ENCODE assay signal across 25 cellular contexts in genomic region chr12:113905829-113906228, GRCh38.
DNase-seq lines count a peak whose midpoint lies in the region; ATAC-seq, FAIRE-seq and TF ChIP-seq lines count a peak whose summit lies in the region.
"Had no signal": no experiment of that assay in that cellular context is flagged by ENCODE, and none has a peak within 500 bp of the region (broad histone marks: within the 10 kb centered on the region; RNA-seq: fewer than 3 reads in every experiment).

No MANE protein-coding gene starts in this region.

- H2AFZ ChIP-seq in HepG2 (ENCODE audit: low read length): no peak overlapping the region
- no peak overlapping the region for H2AFZ ChIP-seq in K562 (ENCODE audit: low read depth, low read length)

- no peaks in the 10 kb centered on the region for H3K4me1 ChIP-seq in HepG2 (ENCODE audit: insufficient read depth, low read length)
- no peaks in the 10 kb centered on the region for H3K4me1 ChIP-seq in right lobe of liver
- H3K4me1 ChIP-seq in A549: no peaks in the 10 kb centered on the region
- peaks cover 0 to 4% of the 10 kb centered on the region in 2 experiments; a peak in 2 of 5 replicates for H3K4me1 ChIP-seq in K562 (replicated peaks in 1 of 2; ENCODE audit: control insufficient read depth in 2 of 2, insufficient read depth in 2 of 2, low read length in 2 of 2)
- H3K4me1 ChIP-seq: BE2C had no signal

- H4K20me1 ChIP-seq in HepG2 (ENCODE audit: insufficient read depth, low read length) (no peaks in the 10 kb centered on the region), K562 (replicated peaks; ENCODE audit: control insufficient read depth, insufficient read depth, low read length) (no peaks in the 10 kb centered on the region; the same call in 1 of the 2 replicates)
- H4K20me1 ChIP-seq: BLaER1 had no signal

- H3K9me3 ChIP-seq in HepG2 (ENCODE audit: low read length) (no peaks in the 10 kb centered on the region), right lobe of liver (no peaks in the 10 kb centered on the region), A549 (no peaks in the 10 kb centered on the region), K562 (replicated peaks; ENCODE audit: control insufficient read depth, insufficient read depth, low read depth, low read length) (no peaks in the 10 kb centered on the region)
- H3K9me3 ChIP-seq: BE2C had no signal

- H3K27me3 ChIP-seq in HepG2 (ENCODE audit: control insufficient read depth in 1 of 2, insufficient read depth in 2 of 2, low read length in 2 of 2) (no peaks in the 10 kb centered on the region), right lobe of liver (no peaks in the 10 kb centered on the region), K562 (ENCODE audit: control insufficient read depth in 2 of 2, insufficient read depth in 2 of 2, low read length in 2 of 2) (no peaks in the 10 kb centered on the region), dorsolateral prefrontal cortex (no peaks in the 10 kb centered on the region)
- H3K27me3 ChIP-seq: BE2C, BLaER1 had no signal

- no peak for TF ChIP-seq CTCF in HepG2 (CRISPR knock-in tag; IDR thresholded peaks at IDR 0.05)
- no peak for TF ChIP-seq CTCF in right lobe of liver (IDR thresholded peaks at IDR 0.05)
- TF ChIP-seq CTCF in A549 (IDR thresholded peaks at IDR 0.05): no peak
- no peak for TF ChIP-seq CTCF in K562 (IDR thresholded peaks at IDR 0.05 in 2 of 3, conservative IDR thresholded peaks at IDR 0.05 in 1 of 3; ENCODE audit: insufficient read depth in 2 of 3, low read depth in 1 of 3, low read length in 3 of 3)
- no peak for TF ChIP-seq CTCF in dorsolateral prefrontal cortex (IDR thresholded peaks at IDR 0.05 in 54 of 56, conservative IDR thresholded peaks at IDR 0.05 in 2 of 56; ENCODE audit: low read depth in 1 of 56, partially characterized antibody in 56 of 56)

- ATAC-seq in HepG2 (no peak), right lobe of liver (no peak), A549 (no peak), K562 (no peak)
- ATAC-seq: GM12878 had no signal

- 100% methylated on average over 3 of the region's 4 CpGs for WGBS in HepG2 (ENCODE audit: low lambda C conversion rate)
- WGBS in right lobe of liver (ENCODE audit: insufficient coverage, low coverage, low lambda C conversion rate, missing lambda C conversion rate): 91% methylated on average over 4 of the region's 4 CpGs
- WGBS in A549 (ENCODE audit: missing lambda C conversion rate): 72% methylated on average over 4 of the region's 4 CpGs
- WGBS in K562 (ENCODE audit: insufficient coverage, low coverage, missing lambda C conversion rate): 81% methylated on average over 4 of the region's 4 CpGs

- POLR2A ChIA-PET in HepG2 (lab: Yijun Ruan, JAX) (no interaction called here), A549 (lab: Yijun Ruan, JAX) (no interaction called here), K562 (lab: Yijun Ruan, JAX) (interaction anchor here (1.1 kb wide), 2 partner anchors 28 to 40 kb away, joined by 3 read pairs; no protein-coding TSS in a partner anchor)

- no peak overlapping the region for H3K4me3 ChIP-seq in HepG2 (replicated peaks in 1 of 3; ENCODE audit: insufficient read depth in 1 of 3, low read depth in 2 of 3, low read length in 3 of 3)
- H3K4me3 ChIP-seq in right lobe of liver: no peak overlapping the region
- H3K4me3 ChIP-seq in A549: no peak overlapping the region
- H3K4me3 ChIP-seq in K562: no peak overlapping the region
- H3K4me3 ChIP-seq in dorsolateral prefrontal cortex: no peak overlapping the region
- H3K4me3 ChIP-seq: BLaER1, GM12878 had no signal

- in situ Hi-C loops in HepG2 (cut with HindIII; ENCODE audit: extremely low pct_ligation_motif_present, low pct_unique_long_range_greater_than_20kb): no loop called here
- in situ Hi-C loops in K562 (cut with MboI): no loop called here

- peaks cover 27 to 63% of the 10 kb centered on the region in 2 experiments; a peak in 4 of 5 replicates for H3K36me3 ChIP-seq in HepG2 (replicated peaks in 1 of 2; ENCODE audit: control insufficient read depth in 1 of 2, insufficient read depth in 2 of 2, low read length in 2 of 2)
- peaks cover 0 to 5% (median 0%) of the 10 kb centered on the region in 4 donors for H3K36me3 ChIP-seq in right lobe of liver
- peaks cover 68% of the 10 kb centered on the region; the same call in 2 of the 3 replicates for H3K36me3 ChIP-seq in K562 (ENCODE audit: control insufficient read depth, insufficient read depth, low read length)

- no peak for TF ChIP-seq POLR2A in HepG2 (IDR thresholded peaks at IDR 0.05; ENCODE audit: insufficient read depth in 1 of 2, low read depth in 2 of 2, low read length in 2 of 2)
- TF ChIP-seq POLR2A in right lobe of liver (IDR thresholded peaks at IDR 0.05): no peak
- TF ChIP-seq POLR2A in A549 (IDR thresholded peaks at IDR 0.05; ENCODE audit: low read length): no peak
- TF ChIP-seq POLR2A in K562 (conservative IDR thresholded peaks at IDR 0.05): no peak

- FAIRE-seq in HepG2 (lab: Jason Lieb, UNC) (no peak), A549 (lab: Jason Lieb, UNC) (no peak), K562 (lab: Jason Lieb, UNC) (no peak)
- FAIRE-seq: GM12878, GM12892, GM18507 had no signal

- H3K9ac ChIP-seq in HepG2 (ENCODE audit: insufficient read depth, low read depth, low read length) (no peak overlapping the region), K562 (ENCODE audit: insufficient read depth in 1 of 2, low read depth in 2 of 2, low read length in 2 of 2) (no peak overlapping the region)
- H3K9ac ChIP-seq: BLaER1 had no signal

- H3K79me2 ChIP-seq in HepG2 (ENCODE audit: insufficient read depth, low read length) (no peaks in the 10 kb centered on the region), K562 (ENCODE audit: control insufficient read depth, insufficient read depth, low read length) (no peaks in the 10 kb centered on the region)

- BruUV-seq in HepG2 (replicated peaks; lab: Mats Ljungman, UMichigan) (no TSS peak), K562 (replicated peaks; lab: Mats Ljungman, UMichigan) (no TSS peak)

- H3K4me2 ChIP-seq in HepG2 (ENCODE audit: low read depth, low read length) (no peak overlapping the region), A549 (no peak overlapping the region), K562 (ENCODE audit: insufficient read depth, low read length) (no peak overlapping the region)
- H3K4me2 ChIP-seq: BLaER1 had no signal

- TF ChIP-seq RAD21 in HepG2 (CRISPR knock-in tag; IDR thresholded peaks at IDR 0.05) (no peak), A549 (conservative IDR thresholded peaks at IDR 0.05 in 1 of 2, IDR thresholded peaks at IDR 0.05 in 1 of 2) (no peak), K562 (CRISPR knock-in tag; conservative IDR thresholded peaks at IDR 0.05 in 1 of 2, IDR thresholded peaks at IDR 0.05 in 1 of 2) (no peak)

- CTCF ChIA-PET in HepG2 (lab: Yijun Ruan, JAX; ENCODE audit: low intra/inter-chr PET ratio, low total read pairs): no interaction called here
- CTCF ChIA-PET in A549 (lab: Yijun Ruan, JAX): no interaction called here
- CTCF ChIA-PET in K562 (lab: Yijun Ruan, JAX; ENCODE audit: low intra/inter-chr PET ratio): no interaction called here

- DNase-seq in HepG2 (ENCODE audit: low spot score) (no peak), right lobe of liver (no peak), A549 (ENCODE audit: low read depth in 1 of 2, low spot score in 1 of 2) (no peak), K562 (ENCODE audit: extremely low read depth in 1 of 4, low spot score in 3 of 4) (no peak), dorsolateral prefrontal cortex (no peak), NK-92 (lab: John Stamatoyannopoulos, UW; ENCODE audit: unreplicated experiment) (no peak)
- DNase-seq: ACHN; BE2C; C1 segment of cervical spinal cord; CD4-positive, alpha-beta memory T cell; CD4-positive, CD25-positive, alpha-beta regulatory T cell; CD8-positive, alpha-beta memory T cell; COR-L47; DMS 273 treated with DMSO at 0.1 percent for 48 hours; DMS153; DMS53; DMS79; DND-41; EL; GDM1 had no signal

- intact Hi-C loops in HepG2 (cut with micrococcal nuclease; ENCODE audit: unreplicated experiment) (no loop called here), right lobe of liver (cut with DNase I) (no loop called here), K562 (cut with micrococcal nuclease) (no loop called here), dorsolateral prefrontal cortex (cut with DNase I) (no loop called here)

- H3K9me1 ChIP-seq in K562 (ENCODE audit: control insufficient read depth, insufficient read depth, low read length): no peaks in the 10 kb centered on the region

- H3K27ac ChIP-seq in HepG2 (ENCODE audit: extremely low read length, insufficient read depth, low read length) (no peak overlapping the region), right lobe of liver (no peak overlapping the region), A549 (no peak overlapping the region), K562 (ENCODE audit: extremely low read depth, low read depth, low read length) (no peak overlapping the region), dorsolateral prefrontal cortex (no peak overlapping the region)
- H3K27ac ChIP-seq: 22Rv1, BLaER1 had no signal

- TF ChIP-seq EP300 in HepG2 (IDR thresholded peaks at IDR 0.05; ENCODE audit: low read depth in 2 of 2, low read length in 2 of 2) (no peak), HepG2 (CRISPR knock-in tag; IDR thresholded peaks at IDR 0.05; ENCODE audit: borderline replicate concordance) (no peak), A549 (IDR thresholded peaks at IDR 0.05) (no peak), K562 (IDR thresholded peaks at IDR 0.05; ENCODE audit: low read length) (no peak)

TF ChIP-seq in HepG2, 621 proteins besides CTCF, POLR2A, EP300 and RAD21:
- TF ChIP-seq ZKSCAN5 (CRISPR knock-in tag; IDR thresholded peaks at IDR 0.05) (no peak), ZNF7 (CRISPR knock-in tag; IDR thresholded peaks at IDR 0.05) (peak; percentile 92), ZNF562 (CRISPR knock-in tag; IDR thresholded peaks at IDR 0.05; ENCODE audit: borderline replicate concordance) (no peak)

TF ChIP-seq in A549, 52 proteins besides CTCF, POLR2A, EP300 and RAD21:
- TF ChIP-seq ZFP36 (IDR thresholded peaks at IDR 0.05; ENCODE audit: borderline replicate concordance, partially characterized antibody) (peak; percentile 48), USF2 (IDR thresholded peaks at IDR 0.05) (no peak)

TF ChIP-seq in K562, 482 proteins besides CTCF, POLR2A, EP300 and RAD21 (continues in another document):
- no peak for TF ChIP-seq CC2D1A (IDR thresholded peaks at IDR 0.05)
- peak; percentile 78 for TF ChIP-seq ZFP36 (IDR thresholded peaks at IDR 0.05; ENCODE audit: low read depth, low read length, partially characterized antibody)
- peak; percentile 45 for TF ChIP-seq RBM25 (IDR thresholded peaks at IDR 0.05; ENCODE audit: low read depth, low read length, severe bottlenecking)

Comparison
In these comparisons a context has a peak if more than half of its experiments do, and no peak if none do; other contexts are left out.
1. Of the 241 proteins assayed by ChIP-seq in both HepG2 and K562: peak only in HepG2: none; only in K562: ZFP36 and ZNF407; in both: none; in neither: 239.